Comparison of ENCODE assay signal across 1 cellular context in genomic region chr4:177401658-177402273, GRCh38.
TF ChIP-seq lines count a peak whose summit lies in the region.

No MANE protein-coding gene starts in this region.

TF ChIP-seq in H1, 55 proteins besides CTCF, POLR2A, EP300 and RAD21:
- TF ChIP-seq CTBP2 (IDR thresholded peaks at IDR 0.05; ENCODE audit: borderline replicate concordance, insufficient read depth, insufficient read length, low read length) (no peak), FOSL1 (IDR thresholded peaks at IDR 0.05; ENCODE audit: insufficient read depth, low read depth, low read length) (no peak), YY1 (IDR thresholded peaks at IDR 0.05; ENCODE audit: low read depth, low read length) (no peak), RNF2 (IDR thresholded peaks at IDR 0.05; ENCODE audit: borderline replicate concordance, low read depth, low read length, missing control alignments, poor library complexity, severe bottlenecking) (no peak), CREB1 (IDR thresholded peaks at IDR 0.05) (no peak), SIRT6 (IDR thresholded peaks at IDR 0.05; ENCODE audit: low read length) (no peak), RBBP5 (IDR thresholded peaks at IDR 0.05; ENCODE audit: borderline replicate concordance, low read depth, low read length) (no peak), SUZ12 (IDR thresholded peaks at IDR 0.05; ENCODE audit: low read length) (no peak), BACH1 (IDR thresholded peaks at IDR 0.05; ENCODE audit: low read length) (no peak), SRF (IDR thresholded peaks at IDR 0.05; ENCODE audit: low read depth, low read length) (no peak), TCF12 (IDR thresholded peaks at IDR 0.05; ENCODE audit: low read depth, low read length) (no peak), NRF1 (IDR thresholded peaks at IDR 0.05; ENCODE audit: low read depth, low read length) (no peak), CBX5 (IDR thresholded peaks at IDR 0.05; ENCODE audit: low read depth, low read length) (no peak), SIX5 (IDR thresholded peaks at IDR 0.05; ENCODE audit: low read depth, low read length) (no peak), SP4 (IDR thresholded peaks at IDR 0.05; ENCODE audit: low read length) (no peak), PHF8 (conservative IDR thresholded peaks at IDR 0.05; ENCODE audit: low read depth, low read length) (no peak), RFX5 (IDR thresholded peaks at IDR 0.05; ENCODE audit: borderline replicate concordance, low read depth, low read length) (no peak)
